ENCODE assay signal across 8 cellular contexts in genomic region chr2:117785740-117786139, GRCh38. TPM values are rescaled to one million over a fixed set of nuclear protein-coding genes. Genes with fewer than 3 reads are reported as not detected.
DNase-seq lines count a peak whose midpoint lies in the region; ATAC-seq, FAIRE-seq and TF ChIP-seq lines count a peak whose summit lies in the region.

No MANE protein-coding gene starts in this region.

- TF ChIP-seq RAD21 in A549 (conservative IDR thresholded peaks at IDR 0.05 in 1 of 2, IDR thresholded peaks at IDR 0.05 in 1 of 2), result peak; percentile 48 to 59; a peak in 3 of 5 replicates

- no peak overlapping the region for H3K4me2 ChIP-seq in A549

- TF ChIP-seq EP300 in A549 (IDR thresholded peaks at IDR 0.05), result no peak

- no peak for TF ChIP-seq POLR2A in A549 (IDR thresholded peaks at IDR 0.05; ENCODE audit: low read length)

- no peaks in the 10 kb centered on the region for H3K27me3 ChIP-seq in small intestine (ENCODE audit: control insufficient read depth in 2 of 2, insufficient read depth in 2 of 2, low read length in 2 of 2)

- CTCF ChIA-PET in A549 (lab: Yijun Ruan, JAX), result interaction anchor here (0.7 to 2.9 kb wide), 4 partner anchors 15 to 1236 kb away, joined by 3 to 13 read pairs (median 4); partner anchors contain the start of gene DDX18

- no peak overlapping the region for H3K27ac ChIP-seq in A549
- H3K27ac ChIP-seq in small intestine (ENCODE audit: low read depth in 1 of 2, low read length in 1 of 2), result no peak overlapping the region

- H3K9me3 ChIP-seq in A549 (no peaks in the 10 kb centered on the region), small intestine (ENCODE audit: control insufficient read depth, low read depth) (no peaks in the 10 kb centered on the region)

- ATAC-seq in A549, result peak in 1 of 2 experiments; percentile 76; a peak in 3 of 6 replicates
- peak; percentile 80 for ATAC-seq in HG02642 (IDR thresholded peaks at IDR 0.05; ENCODE audit: poor library complexity, unreplicated experiment)
- no peak for ATAC-seq in HG03039 (IDR thresholded peaks at IDR 0.05; ENCODE audit: unreplicated experiment)

- DNase-seq in A549 (ENCODE audit: low read depth in 1 of 2, low spot score in 1 of 2) (peak; percentile 15 to 54), EH (ENCODE audit: low read depth) (peak; percentile 57), NCI-H2081 treated with DMSO at 0.1 percent for 48 hours (lab: John Stamatoyannopoulos, UW) (peak; percentile 7), foreskin fibroblast (peak; percentile 10 to 64), small intestine (peak; percentile 53)
- DNase-seq in activated CD4-positive, alpha-beta T cell treated with anti-CD3 and anti-CD28 coated beads for 4 hours, result peak; percentile 2 to 31

- H3K4me1 ChIP-seq in A549 (no peaks in the 10 kb centered on the region), small intestine (ENCODE audit: control insufficient read depth in 2 of 2, insufficient read depth in 1 of 2, low read depth in 1 of 2, low read length in 1 of 2) (no peaks in the 10 kb centered on the region)

- POLR2A ChIA-PET in A549 (lab: Yijun Ruan, JAX), result no interaction called here

- TF ChIP-seq CTCF in A549 (IDR thresholded peaks at IDR 0.05), result peak; percentile 68
- peak; percentile 61 for TF ChIP-seq CTCF in foreskin fibroblast (IDR thresholded peaks at IDR 0.05; ENCODE audit: low read depth, low read length)

- H3K36me3 ChIP-seq in small intestine (ENCODE audit: control insufficient read depth in 2 of 2, insufficient read depth in 2 of 2, low read length in 2 of 2), result no peaks in the 10 kb centered on the region

- H3K4me3 ChIP-seq in A549 (no peak overlapping the region), foreskin fibroblast (ENCODE audit: low read depth in 1 of 2, low read length in 2 of 2) (no peak overlapping the region), small intestine (ENCODE audit: low read depth in 1 of 2, low read length in 2 of 2) (no peak overlapping the region)

- FAIRE-seq in A549 (lab: Jason Lieb, UNC) (no peak), small intestine (lab: Jason Lieb, UNC) (peak; percentile 57)

TF ChIP-seq in A549, 52 proteins besides CTCF, POLR2A, EP300 and RAD21:
- TF ChIP-seq ZSCAN20 (CRISPR knock-in tag; IDR thresholded peaks at IDR 0.05), result no peak
- TF ChIP-seq SMC3 (IDR thresholded peaks at IDR 0.05), result peak; percentile 50; the same call in 2 of the 3 replicates

RNA-seq across cellular contexts. Expression of gene DDX18, which starts 28.8 kb away (rescaled TPM):
- 106 and 115 TPM in 2 replicates for polyA plus RNA-seq in A549 (2011; rRNA removed)
- polyA plus RNA-seq in A549 (2012; cell fraction: cytosol; rRNA removed), result 31.4 and 33.8 TPM in 2 replicates
- 28.1 and 32.7 TPM in 2 replicates for polyA plus RNA-seq in A549 (2012; cell fraction: nucleus; rRNA removed)
- 66.6 to 82.6 TPM (median 67.5 TPM) in 3 replicates for polyA plus RNA-seq in A549 (2017; fragmentation: RNase III; extraction: RNeasy Plus Mini Kit Qiagen cat#74134 plus additional on column Dnase treatment)
- polyA minus RNA-seq in A549 (2011; rRNA and poly(A)+ RNA removed), result 59.1 and 72.5 TPM in 2 replicates
- 10 to 100 TPM; 16.8 to 32.3 (median 18.4) TPM for polyA plus RNA-seq in small intestine

Comparison
In these comparisons a context has a peak if more than half of its experiments do, and no peak if none do; other contexts are left out.
1. DNase-seq: peak in every context shown above with its lines; median percentile 57 in EH; 53 in small intestine; 37 in foreskin fibroblast; 34 in A549; 16 in activated CD4-positive, alpha-beta T cell treated with anti-CD3 and anti-CD28 coated beads for 4 hours; 7 in NCI-H2081 treated with DMSO at 0.1 percent for 48 hours.